ENCODE assay signal across 27 cellular contexts in the genomic region with DNA sequence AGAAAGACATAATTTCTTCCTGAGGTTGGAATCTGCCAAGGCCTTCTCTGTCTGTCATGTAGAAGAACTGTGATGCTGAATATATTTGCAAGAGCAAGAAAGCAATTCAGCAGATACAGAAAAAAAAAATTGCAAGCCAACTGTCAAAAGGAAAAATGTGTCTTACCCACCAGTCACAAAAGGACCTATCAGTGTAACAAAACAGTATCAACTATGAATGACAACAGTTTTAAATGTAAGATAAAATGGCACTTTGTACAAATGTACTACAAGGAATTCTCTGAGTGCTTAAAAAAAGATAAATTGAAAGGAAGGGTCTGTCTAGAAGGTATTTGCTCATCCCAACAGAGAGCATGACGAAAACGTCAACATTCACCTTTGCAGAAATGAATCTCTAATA.
"Had no signal": no experiment of that assay in that cellular context is flagged by ENCODE, and none has a peak within 500 bp of the region (broad histone marks: within the 10 kb centered on the region; RNA-seq: fewer than 3 reads in every experiment).

No MANE protein-coding gene starts in this region.

- H3K27me3 ChIP-seq: stomach, suprapubic skin, testis, thyroid gland, tibial artery, tibial nerve, transverse colon, upper lobe of left lung, upper lobe of right lung, uterus, vagina had no signal

- H3K9me3 Mint-ChIP-seq: stimulated activated naive B cell treated with anti-CD40 and anti-IgM and Interleukin-4, amounts not matched to agents 10 μg/mL and 1 μg/mL and 100 μg/mL, for 72 hours; stimulated activated naive CD8-positive, alpha-beta T cell treated with anti-CD3 and anti-CD28 coated beads, Interleukin-15, Interleukin-2, amounts not matched to agents 100 ng/mL and 50 ng/mL, for 24 hours; type B pancreatic cell had no signal

- H3K4me1 Mint-ChIP-seq: stimulated activated effector memory CD8-positive, alpha-beta T cell treated with anti-CD3 and anti-CD28 coated beads, Interleukin-12 subunit alpha, Interleukin-12 subunit beta, amount 100 ng/mL, for 72 hours; stimulated activated memory B cell treated with anti-CD40 and anti-IgM and Interleukin-4, amounts not matched to agents 10 μg/mL and 1 μg/mL and 100 μg/mL, for 72 hours; stimulated activated naive B cell treated with anti-CD40 and anti-IgM and Interleukin-4, amounts not matched to agents 10 μg/mL and 1 μg/mL and 100 μg/mL, for 72 hours; stimulated activated naive CD8-positive, alpha-beta T cell treated with anti-CD3 and anti-CD28 coated beads, Interleukin-15, amount 100 ng/mL, for 72 hours had no signal

- H3K27ac Mint-ChIP-seq: stimulated activated effector memory CD8-positive, alpha-beta T cell treated with anti-CD3 and anti-CD28 coated beads, Interleukin-12 subunit alpha, Interleukin-12 subunit beta, amount 100 ng/mL, for 72 hours; stimulated activated memory B cell treated with anti-CD40 and anti-IgM and Interleukin-4, amounts not matched to agents 10 μg/mL and 1 μg/mL and 100 μg/mL, for 72 hours; stimulated activated naive B cell treated with anti-CD40 and anti-IgM and Interleukin-4, amounts not matched to agents 10 μg/mL and 1 μg/mL and 100 μg/mL, for 72 hours; stimulated activated naive CD8-positive, alpha-beta T cell treated with anti-CD3 and anti-CD28 coated beads, Interleukin-15, amount 100 ng/mL, for 72 hours; stimulated activated naive CD8-positive, alpha-beta T cell treated with anti-CD3 and anti-CD28 coated beads, Interleukin-15, Interleukin-2, amounts not matched to agents 100 ng/mL and 50 ng/mL, for 24 hours; type B pancreatic cell had no signal

- H3K4me3 Mint-ChIP-seq: stimulated activated effector memory CD8-positive, alpha-beta T cell treated with anti-CD3 and anti-CD28 coated beads, Interleukin-12 subunit alpha, Interleukin-12 subunit beta, amount 100 ng/mL, for 72 hours; stimulated activated memory B cell treated with anti-CD40 and anti-IgM and Interleukin-4, amounts not matched to agents 10 μg/mL and 1 μg/mL and 100 μg/mL, for 72 hours; stimulated activated naive B cell treated with anti-CD40 and anti-IgM and Interleukin-4, amounts not matched to agents 10 μg/mL and 1 μg/mL and 100 μg/mL, for 72 hours; stimulated activated naive CD8-positive, alpha-beta T cell treated with anti-CD3 and anti-CD28 coated beads, Interleukin-15, amount 100 ng/mL, for 72 hours; stimulated activated naive CD8-positive, alpha-beta T cell treated with anti-CD3 and anti-CD28 coated beads, Interleukin-15, Interleukin-2, amounts not matched to agents 100 ng/mL and 50 ng/mL, for 24 hours; type B pancreatic cell had no signal

- H3K36me3 ChIP-seq: stomach, suprapubic skin, thoracic aorta, thyroid gland, tibial artery, tibial nerve, transverse colon, upper lobe of left lung, upper lobe of right lung, uterus, vagina had no signal

- H3K4me3 ChIP-seq: stomach, suprapubic skin, testis, thoracic aorta, thyroid gland, tibial artery, tibial nerve, transverse colon, upper lobe of left lung, upper lobe of right lung, uterus, vagina had no signal

- H3K27me3 Mint-ChIP-seq: stimulated activated memory B cell treated with anti-CD40 and anti-IgM and Interleukin-4, amounts not matched to agents 10 μg/mL and 1 μg/mL and 100 μg/mL, for 72 hours; stimulated activated naive B cell treated with anti-CD40 and anti-IgM and Interleukin-4, amounts not matched to agents 10 μg/mL and 1 μg/mL and 100 μg/mL, for 72 hours; stimulated activated naive CD8-positive, alpha-beta T cell treated with anti-CD3 and anti-CD28 coated beads, Interleukin-15, amount 100 ng/mL, for 72 hours; stimulated activated naive CD8-positive, alpha-beta T cell treated with anti-CD3 and anti-CD28 coated beads, Interleukin-15, Interleukin-2, amounts not matched to agents 100 ng/mL and 50 ng/mL, for 24 hours; type B pancreatic cell had no signal

- H3K9me3 ChIP-seq: stomach, suprapubic skin, testis, thoracic aorta, thyroid gland, tibial artery, transverse colon, upper lobe of left lung, upper lobe of right lung, uterus, vagina had no signal

- H3K27ac ChIP-seq: stomach, suprapubic skin, testis, thoracic aorta, thyroid gland, tibial artery, tibial nerve, transverse colon, upper lobe of left lung, upper lobe of right lung, uterus, vagina had no signal

- DNase-seq: stimulated activated CD4-positive, alpha-beta T cell treated with anti-CD3 and anti-CD28 coated beads, Interleukin-2, amount 100 ng/mL, for 48 hours; stimulated activated CD4-positive, alpha-beta T cell treated with anti-CD3 and anti-CD28 coated beads, Interleukin-4, amount 100 ng/mL, for 1 hour; stimulated activated CD4-positive, alpha-beta T cell treated with anti-CD3 and anti-CD28 coated beads, Interleukin-4, amount 100 ng/mL, for 24 hours; stimulated activated CD4-positive, alpha-beta T cell treated with anti-CD3 and anti-CD28 coated beads, Interleukin-4, amount 100 ng/mL, for 4 hours; stimulated activated CD8-positive, alpha-beta memory T cell treated with anti-CD3 and anti-CD28 coated beads, Interleukin-4, amount 100 ng/mL, for 48 hours; stimulated activated naive B cell treated with anti-CD40 and anti-IgM and Interleukin-4, amounts not matched to agents 10 μg/mL and 1 μg/mL and 100 μg/mL, for 72 hours; stimulated activated naive CD4-positive, alpha-beta T cell; stimulated activated naive CD4-positive, alpha-beta T cell treated with Interleukin-2 at 50 U/mL for 16 hours; stimulated activated naive CD8-positive, alpha-beta T cell treated with anti-CD3 and anti-CD28 coated beads, Interleukin-15, amount 100 ng/mL, for 72 hours; stimulated activated naive CD8-positive, alpha-beta T cell treated with anti-CD3 and anti-CD28 coated beads, Interleukin-15, Interleukin-2, amounts not matched to agents 100 U/mL and 50 U/mL, for 24 hours; stomach; substantia nigra; testis; thyroid gland; tibial artery; transverse colon; upper lobe of left lung; upper lobe of right lung; uterus had no signal

- H3K36me3 Mint-ChIP-seq: stimulated activated effector memory CD8-positive, alpha-beta T cell treated with anti-CD3 and anti-CD28 coated beads, Interleukin-12 subunit alpha, Interleukin-12 subunit beta, amount 100 ng/mL, for 72 hours; stimulated activated memory B cell treated with anti-CD40 and anti-IgM and Interleukin-4, amounts not matched to agents 10 μg/mL and 1 μg/mL and 100 μg/mL, for 72 hours; stimulated activated naive B cell treated with anti-CD40 and anti-IgM and Interleukin-4, amounts not matched to agents 10 μg/mL and 1 μg/mL and 100 μg/mL, for 72 hours; type B pancreatic cell had no signal
